ENCODE assay signal across 1 cellular context in genomic region chr2:120910956-120911951, GRCh38.
A peak's percentile ranks its signal among the peaks of the same experiment; 100 is the strongest.
TF ChIP-seq lines count a peak whose summit lies in the region.

No MANE protein-coding gene starts in this region.

TF ChIP-seq in A549, 52 proteins besides CTCF, POLR2A, EP300 and RAD21 (continued from another document):
- TF ChIP-seq SMC3 (IDR thresholded peaks at IDR 0.05), result 0 out of 3 replicates have a peak, but pooled peaks have one; percentile 5
- no peak for TF ChIP-seq NFE2L2 (conservative IDR thresholded peaks at IDR 0.05; ENCODE audit: low read length)
- no peak for TF ChIP-seq RARB (CRISPR knock-in tag; IDR thresholded peaks at IDR 0.05)
- TF ChIP-seq CEBPB (IDR thresholded peaks at IDR 0.05), result no peak
- TF ChIP-seq ZSCAN20 (CRISPR knock-in tag; IDR thresholded peaks at IDR 0.05), result 0 out of 2 replicates have a peak, but pooled peaks have one; percentile 11
- TF ChIP-seq USF2 (IDR thresholded peaks at IDR 0.05), result 0 out of 2 replicates have a peak, but pooled peaks have one; percentile 35
- no peak for TF ChIP-seq REST (IDR thresholded peaks at IDR 0.05)
- TF ChIP-seq SREBF2 (IDR thresholded peaks at IDR 0.05), result no peak
- peak; percentile 77; the same call in 1 of the 2 replicates for TF ChIP-seq HOXA7 (CRISPR knock-in tag; IDR thresholded peaks at IDR 0.05)
- TF ChIP-seq TP53 (CRISPR knock-in tag; IDR thresholded peaks at IDR 0.05), result no peak
- TF ChIP-seq CBX8 (IDR thresholded peaks at IDR 0.05), result no peak
- TF ChIP-seq JUN (IDR thresholded peaks at IDR 0.05), result peak; percentile 77 to 81; a peak in 4 of 5 replicates
- TF ChIP-seq MAFK (IDR thresholded peaks at IDR 0.05; ENCODE audit: partially characterized antibody), result peak; percentile 34
- TF ChIP-seq FOSB (CRISPR knock-in tag; IDR thresholded peaks at IDR 0.05), result peak; percentile 74; the same call in 1 of the 2 replicates
- TF ChIP-seq JUNB (IDR thresholded peaks at IDR 0.05), result no peak
- no peak for TF ChIP-seq HES2 (IDR thresholded peaks at IDR 0.05)
- peak; percentile 4; the same call in 1 of the 2 replicates for TF ChIP-seq E2F6 (IDR thresholded peaks at IDR 0.05; ENCODE audit: borderline replicate concordance, low read depth)
- TF ChIP-seq MAX (IDR thresholded peaks at IDR 0.05), result peak; percentile 87
- TF ChIP-seq RNF2 (IDR thresholded peaks at IDR 0.05; ENCODE audit: borderline replicate concordance, low read depth), result no peak
- TF ChIP-seq FOSL2 (IDR thresholded peaks at IDR 0.05), result no peak
- peak; percentile 46; the same call in 1 of the 2 replicates for TF ChIP-seq FOSL2 (CRISPR knock-in tag; IDR thresholded peaks at IDR 0.05)
- TF ChIP-seq HMGXB4 (CRISPR knock-in tag; IDR thresholded peaks at IDR 0.05; ENCODE audit: borderline replicate concordance), result no peak
- TF ChIP-seq HOXB5 (CRISPR knock-in tag; IDR thresholded peaks at IDR 0.05), result 0 out of 2 replicates have a peak, but pooled peaks have one; percentile 44
